ENCODE assay signal across 11 cellular contexts in the genomic region with DNA sequence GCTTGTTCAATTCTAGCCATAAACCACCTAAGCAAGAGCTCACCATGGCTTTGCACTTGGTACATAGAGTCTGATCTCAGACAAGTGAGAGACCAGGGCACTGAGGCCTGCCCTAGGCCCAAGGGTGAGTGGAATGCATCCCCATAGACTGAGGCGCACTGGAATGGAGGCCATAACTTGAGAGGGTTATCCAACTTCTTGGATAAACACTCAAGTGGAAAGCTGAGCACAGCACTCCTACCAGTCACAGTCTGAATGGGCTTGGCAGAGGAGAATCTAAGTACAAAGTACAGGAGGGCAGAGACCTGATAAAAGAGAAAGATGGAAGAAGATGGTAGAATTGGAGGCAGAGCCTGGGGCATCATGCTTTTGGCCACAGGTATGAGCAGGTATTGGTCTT. TPM values are rescaled to one million over a fixed set of nuclear protein-coding genes. Genes with fewer than 3 reads are reported as not detected.
DNase-seq lines count a peak whose midpoint lies in the region; ATAC-seq and TF ChIP-seq lines count a peak whose summit lies in the region.
"Had no signal": no experiment of that assay in that cellular context is flagged by ENCODE, and none has a peak within 500 bp of the region (broad histone marks: within the 10 kb centered on the region; RNA-seq: fewer than 3 reads in every experiment).

No MANE protein-coding gene starts in this region.

- intact Hi-C loops in CD14-positive monocyte (cut with micrococcal nuclease) = no loop called here

- H3K4me1 ChIP-seq in OCI-LY3 (ENCODE audit: low read length) = peaks cover 85% of the 10 kb centered on the region
- peaks cover 4% of the 10 kb centered on the region for H3K4me1 ChIP-seq in effector memory CD4-positive, alpha-beta T cell (ENCODE audit: control insufficient read depth, insufficient read depth, low read length, poor library complexity, severe bottlenecking)

- H3K27me3 ChIP-seq in OCI-LY3 (ENCODE audit: low read depth, low read length) = no peaks in the 10 kb centered on the region
- H3K27me3 ChIP-seq in effector memory CD4-positive, alpha-beta T cell (replicated peaks; ENCODE audit: control insufficient read depth, insufficient read depth, low read length, poor library complexity, severe bottlenecking) = no peaks in the 10 kb centered on the region

- TF ChIP-seq CTCF in CD14-positive monocyte (IDR thresholded peaks at IDR 0.05) = no peak
- no peak for TF ChIP-seq CTCF in OCI-LY3 (IDR thresholded peaks at IDR 0.05; ENCODE audit: low read depth, low read length)
- no peak for TF ChIP-seq CTCF in osteocyte (IDR thresholded peaks at IDR 0.05)

- no peak overlapping the region for H3K4me2 ChIP-seq in OCI-LY3 (ENCODE audit: low read length)

- H3K4me3 Mint-ChIP-seq in CD14-positive monocyte (no peak overlapping the region), osteocyte (ENCODE audit: unreplicated experiment) (no peak overlapping the region)

- H3K36me3 Mint-ChIP-seq in CD14-positive monocyte (peaks cover 58 to 82% of the 10 kb centered on the region in 2 donors), osteocyte (ENCODE audit: unreplicated experiment) (peaks cover 7% of the 10 kb centered on the region)

- no peak for DNase-seq in CD14-positive monocyte (ENCODE audit: low spot score)
- DNase-seq in effector memory CD4-positive, alpha-beta T cell = no peak
- DNase-seq in osteocyte (ENCODE audit: extremely low spot score, unreplicated experiment) = no peak
- DNase-seq in NCI-H2171 treated with DMSO at 0.1 percent for 48 hours (lab: John Stamatoyannopoulos, UW) = no peak
- DNase-seq in NCI-H748 treated with DMSO at 0.1 percent for 48 hours (lab: John Stamatoyannopoulos, UW) = no peak
- DNase-seq in middle frontal gyrus (ENCODE audit: extremely low spot score, low spot score) = no peak
- DNase-seq: activated gamma-delta T cell treated with Interleukin-2 at 50 U/mL for 16 hours, DMS153, NCI-H526 treated with DMSO at 0.1 percent for 48 hours had no signal

- H3K27ac Mint-ChIP-seq in CD14-positive monocyte = peak overlapping the region; percentile 93 to 100 (median 99)
- H3K27ac Mint-ChIP-seq in osteocyte (ENCODE audit: unreplicated experiment) = peak overlapping the region; percentile 98

- no peak overlapping the region for H3K4me3 ChIP-seq in OCI-LY3 (ENCODE audit: low read length)
- H3K4me3 ChIP-seq in effector memory CD4-positive, alpha-beta T cell (ENCODE audit: insufficient read depth, low read depth, low read length, poor library complexity, severe bottlenecking) = no peak overlapping the region

- no peak overlapping the region for H3K9ac ChIP-seq in OCI-LY3 (ENCODE audit: low read length)

- no peak overlapping the region for H2AFZ ChIP-seq in OCI-LY3 (ENCODE audit: low read depth, low read length)

- H3K79me2 ChIP-seq in OCI-LY3 (ENCODE audit: low read length) = peaks cover 91% of the 10 kb centered on the region

- ATAC-seq in HG03095 (IDR thresholded peaks at IDR 0.05; ENCODE audit: unreplicated experiment) = no peak

- H4K20me1 ChIP-seq in OCI-LY3 (ENCODE audit: insufficient read depth, low read length) = peaks cover 68% of the 10 kb centered on the region

- peaks cover 0 to 2% (median 0%) of the 10 kb centered on the region in 3 donors for H3K27me3 Mint-ChIP-seq in CD14-positive monocyte (ENCODE audit: low read depth in 3 of 3)
- H3K27me3 Mint-ChIP-seq in osteocyte (ENCODE audit: unreplicated experiment) = no peaks in the 10 kb centered on the region

- no peaks in the 10 kb centered on the region for H3K9me3 ChIP-seq in OCI-LY3 (ENCODE audit: insufficient read depth, low read length)
- no peaks in the 10 kb centered on the region for H3K9me3 ChIP-seq in effector memory CD4-positive, alpha-beta T cell (ENCODE audit: control insufficient read depth, low read length)

- H3K36me3 ChIP-seq in OCI-LY3 (replicated peaks; ENCODE audit: low read depth, low read length) = peaks cover 71% of the 10 kb centered on the region
- H3K36me3 ChIP-seq in effector memory CD4-positive, alpha-beta T cell (ENCODE audit: control insufficient read depth, insufficient read depth, low read length) = peaks cover 67% of the 10 kb centered on the region

- H3K27ac ChIP-seq in OCI-LY3 (ENCODE audit: low read length) = peak overlapping the region; percentile 80
- H3K27ac ChIP-seq in effector memory CD4-positive, alpha-beta T cell (ENCODE audit: insufficient read depth, low read length, poor library complexity, severe bottlenecking) = peak overlapping the region; percentile 9

- peaks cover 0 to 2% (median 0%) of the 10 kb centered on the region in 7 donors for H3K9me3 Mint-ChIP-seq in CD14-positive monocyte
- no peaks in the 10 kb centered on the region for H3K9me3 Mint-ChIP-seq in osteocyte (ENCODE audit: unreplicated experiment)

- H3K4me1 Mint-ChIP-seq in CD14-positive monocyte = peaks cover 84% of the 10 kb centered on the region
- H3K4me1 Mint-ChIP-seq in osteocyte (ENCODE audit: unreplicated experiment) = peaks cover 37% of the 10 kb centered on the region

RNA-seq across cellular contexts. Expression of a gene that starts 30.4 kb away (rescaled TPM):
- 10 to 100 TPM; 17.7 to 18.9 TPM for polyA plus RNA-seq in CD14-positive monocyte
- 0.35 TPM in 1 of 2 replicates, not detected in the other for total RNA-seq in osteocyte

RNA-seq across cellular contexts. Expression of a gene that starts 36.6 kb away (rescaled TPM):
- polyA plus RNA-seq in CD14-positive monocyte = 10 to 100 TPM; 79.4 to 79.5 TPM
- total RNA-seq in osteocyte = 45.8 and 48.1 TPM in 2 replicates
